ENCODE assay signal across 2 cellular contexts in the genomic region with DNA sequence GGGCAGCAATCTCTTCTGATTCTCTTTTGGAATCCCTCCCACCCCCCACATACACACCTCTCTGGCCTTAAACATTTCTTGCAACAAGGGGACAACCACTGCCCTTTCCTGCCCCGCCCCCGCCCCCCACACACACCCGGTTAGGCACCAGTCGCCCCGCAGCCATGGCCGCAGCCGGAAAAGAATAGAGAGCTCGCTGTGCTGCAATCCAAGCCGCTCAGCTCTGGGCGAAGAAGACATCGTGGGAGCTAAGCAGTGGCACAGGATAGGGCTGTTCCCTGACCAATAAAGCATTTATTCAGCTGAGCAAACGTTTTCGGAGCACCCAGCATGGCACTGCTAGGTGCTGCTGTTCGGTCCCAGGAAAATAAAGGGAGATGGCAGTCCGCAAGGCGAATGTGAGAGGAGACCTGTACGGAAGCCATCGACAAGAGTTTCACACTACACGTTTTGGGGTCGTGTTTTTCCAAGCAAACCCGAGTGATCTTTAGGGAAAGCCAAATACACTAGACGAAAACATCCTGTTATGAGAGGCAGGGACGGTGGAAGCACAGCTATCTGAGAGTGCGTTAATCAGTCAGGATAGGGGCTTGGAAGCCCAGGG.
TF ChIP-seq lines count a peak whose summit lies in the region.

No MANE protein-coding gene starts in this region.

TF ChIP-seq in K562, 482 proteins besides CTCF, POLR2A, EP300 and RAD21:
- TF ChIP-seq SMARCA4 (IDR thresholded peaks at IDR 0.05) (no peak), TCF7 (IDR thresholded peaks at IDR 0.05; ENCODE audit: borderline replicate concordance) (no peak), CBFA2T3 (IDR thresholded peaks at IDR 0.05) (no peak), ARHGAP35 (IDR thresholded peaks at IDR 0.05; ENCODE audit: partially characterized antibody) (no peak), ZNF12 (CRISPR knock-in tag; IDR thresholded peaks at IDR 0.05) (no peak), CREBBP (IDR thresholded peaks at IDR 0.05; ENCODE audit: low read depth, low read length) (no peak), RBM34 (IDR thresholded peaks at IDR 0.05; ENCODE audit: borderline replicate concordance, insufficient read depth, low read length) (no peak), NFE2 (IDR thresholded peaks at IDR 0.05; ENCODE audit: low read depth) (no peak), ZFP91 (CRISPR knock-in tag; IDR thresholded peaks at IDR 0.05) (no peak), SIX5 (IDR thresholded peaks at IDR 0.05; ENCODE audit: borderline replicate concordance in 1 of 2, insufficient read depth in 1 of 2, low read depth in 1 of 2, low read length in 2 of 2) (no peak), HEY1 (CRISPR knock-in tag; IDR thresholded peaks at IDR 0.05; ENCODE audit: borderline replicate concordance) (no peak), EZH2 (IDR thresholded peaks at IDR 0.05; ENCODE audit: borderline replicate concordance, low read depth, low read length) (no peak), BRCA1 (IDR thresholded peaks at IDR 0.05) (no peak), BRCA1 (CRISPR knock-in tag; IDR thresholded peaks at IDR 0.05) (no peak), ZNF384 (IDR thresholded peaks at IDR 0.05; ENCODE audit: low read depth, low read length) (no peak), TRIM25 (IDR thresholded peaks at IDR 0.05; ENCODE audit: borderline replicate concordance) (no peak), TRIM28 (IDR thresholded peaks at IDR 0.05) (no peak), DPF2 (IDR thresholded peaks at IDR 0.05) (no peak), FOXJ3 (CRISPR knock-in tag; IDR thresholded peaks at IDR 0.05) (no peak)
- TF ChIP-seq, protein P1, sequence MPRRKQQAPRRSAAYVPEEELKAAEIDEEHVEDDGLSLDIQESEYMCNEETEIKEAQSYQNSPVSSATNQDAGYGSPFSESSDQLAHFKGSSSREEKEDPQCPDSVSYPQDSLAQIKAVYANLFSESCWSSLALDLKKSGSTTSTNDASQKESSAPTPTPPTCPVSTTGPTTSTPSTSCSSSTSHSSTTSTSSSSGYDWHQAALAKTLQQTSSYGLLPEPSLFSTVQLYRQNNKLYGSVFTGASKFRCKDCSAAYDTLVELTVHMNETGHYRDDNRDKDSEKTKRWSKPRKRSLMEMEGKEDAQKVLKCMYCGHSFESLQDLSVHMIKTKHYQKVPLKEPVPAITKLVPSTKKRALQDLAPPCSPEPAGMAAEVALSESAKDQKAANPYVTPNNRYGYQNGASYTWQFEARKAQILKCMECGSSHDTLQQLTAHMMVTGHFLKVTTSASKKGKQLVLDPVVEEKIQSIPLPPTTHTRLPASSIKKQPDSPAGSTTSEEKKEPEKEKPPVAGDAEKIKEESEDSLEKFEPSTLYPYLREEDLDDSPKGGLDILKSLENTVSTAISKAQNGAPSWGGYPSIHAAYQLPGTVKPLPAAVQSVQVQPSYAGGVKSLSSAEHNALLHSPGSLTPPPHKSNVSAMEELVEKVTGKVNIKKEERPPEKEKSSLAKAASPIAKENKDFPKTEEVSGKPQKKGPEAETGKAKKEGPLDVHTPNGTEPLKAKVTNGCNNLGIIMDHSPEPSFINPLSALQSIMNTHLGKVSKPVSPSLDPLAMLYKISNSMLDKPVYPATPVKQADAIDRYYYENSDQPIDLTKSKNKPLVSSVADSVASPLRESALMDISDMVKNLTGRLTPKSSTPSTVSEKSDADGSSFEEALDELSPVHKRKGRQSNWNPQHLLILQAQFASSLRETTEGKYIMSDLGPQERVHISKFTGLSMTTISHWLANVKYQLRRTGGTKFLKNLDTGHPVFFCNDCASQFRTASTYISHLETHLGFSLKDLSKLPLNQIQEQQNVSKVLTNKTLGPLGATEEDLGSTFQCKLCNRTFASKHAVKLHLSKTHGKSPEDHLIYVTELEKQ (CRISPR knock-in tag; IDR thresholded peaks at IDR 0.05), result no peak
- TF ChIP-seq, protein P2, sequence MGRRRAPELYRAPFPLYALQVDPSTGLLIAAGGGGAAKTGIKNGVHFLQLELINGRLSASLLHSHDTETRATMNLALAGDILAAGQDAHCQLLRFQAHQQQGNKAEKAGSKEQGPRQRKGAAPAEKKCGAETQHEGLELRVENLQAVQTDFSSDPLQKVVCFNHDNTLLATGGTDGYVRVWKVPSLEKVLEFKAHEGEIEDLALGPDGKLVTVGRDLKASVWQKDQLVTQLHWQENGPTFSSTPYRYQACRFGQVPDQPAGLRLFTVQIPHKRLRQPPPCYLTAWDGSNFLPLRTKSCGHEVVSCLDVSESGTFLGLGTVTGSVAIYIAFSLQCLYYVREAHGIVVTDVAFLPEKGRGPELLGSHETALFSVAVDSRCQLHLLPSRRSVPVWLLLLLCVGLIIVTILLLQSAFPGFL (CRISPR knock-in tag; IDR thresholded peaks at IDR 0.05), result no peak

TF ChIP-seq in HEK293T, 16 proteins besides CTCF, POLR2A, EP300 and RAD21:
- no peak for TF ChIP-seq TARDBP (IDR thresholded peaks at IDR 0.05)
- TF ChIP-seq ELF4 (IDR thresholded peaks at IDR 0.05), result no peak
- TF ChIP-seq CTBP1 (IDR thresholded peaks at IDR 0.05; ENCODE audit: borderline replicate concordance), result no peak
- TF ChIP-seq, protein P3, sequence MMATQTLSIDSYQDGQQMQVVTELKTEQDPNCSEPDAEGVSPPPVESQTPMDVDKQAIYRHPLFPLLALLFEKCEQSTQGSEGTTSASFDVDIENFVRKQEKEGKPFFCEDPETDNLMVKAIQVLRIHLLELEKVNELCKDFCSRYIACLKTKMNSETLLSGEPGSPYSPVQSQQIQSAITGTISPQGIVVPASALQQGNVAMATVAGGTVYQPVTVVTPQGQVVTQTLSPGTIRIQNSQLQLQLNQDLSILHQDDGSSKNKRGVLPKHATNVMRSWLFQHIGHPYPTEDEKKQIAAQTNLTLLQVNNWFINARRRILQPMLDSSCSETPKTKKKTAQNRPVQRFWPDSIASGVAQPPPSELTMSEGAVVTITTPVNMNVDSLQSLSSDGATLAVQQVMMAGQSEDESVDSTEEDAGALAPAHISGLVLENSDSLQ (IDR thresholded peaks at IDR 0.05), result no peak
- TF ChIP-seq ZNF384 (IDR thresholded peaks at IDR 0.05), result no peak
- no peak for TF ChIP-seq SUZ12 (IDR thresholded peaks at IDR 0.05)
- no peak for TF ChIP-seq FOXK2 (IDR thresholded peaks at IDR 0.05)
- TF ChIP-seq ARNT (IDR thresholded peaks at IDR 0.05), result no peak
